Comparison of ENCODE assay signal across 1 cellular context in the genomic region with DNA sequence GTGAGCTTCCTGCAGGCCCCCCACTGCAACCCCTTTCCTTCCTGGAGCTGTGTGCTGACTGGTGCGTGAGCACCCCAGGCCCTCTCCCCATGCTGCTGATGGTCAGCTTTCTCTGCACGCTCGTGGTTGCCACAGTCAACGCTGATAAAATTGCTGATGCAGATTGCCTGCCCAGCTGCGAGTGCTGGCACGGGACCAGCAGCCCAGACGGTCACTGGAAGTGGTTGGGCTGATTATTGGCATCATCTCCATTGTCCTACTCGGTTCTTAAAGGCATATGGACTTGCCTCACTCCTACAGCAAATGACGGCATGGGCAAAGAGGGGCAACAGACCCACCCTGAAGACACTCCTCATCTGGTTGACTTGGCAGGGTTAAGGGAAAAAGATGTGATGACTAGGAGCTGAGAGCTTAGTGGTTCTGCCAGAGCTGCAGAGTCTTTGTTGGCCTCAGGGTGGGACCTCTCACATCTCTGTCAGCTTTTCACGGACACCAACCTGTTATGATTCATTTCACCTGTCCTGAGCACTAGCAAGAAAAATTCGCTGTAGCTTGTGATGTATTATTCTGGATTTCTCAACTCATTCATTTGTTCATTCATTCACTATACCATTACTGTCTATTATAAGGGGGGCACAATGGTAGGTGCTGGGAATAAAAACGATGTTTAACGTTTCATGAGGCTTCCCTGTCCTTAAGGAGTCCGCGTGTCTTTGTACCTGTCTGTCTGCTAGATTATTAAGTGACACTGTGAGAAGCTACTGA.
TF ChIP-seq lines count a peak whose summit lies in the region.

No MANE protein-coding gene starts in this region.

TF ChIP-seq in SK-N-SH, 30 proteins besides CTCF, POLR2A, EP300 and RAD21 (continued from another document):
- TF ChIP-seq TAF1 (IDR thresholded peaks at IDR 0.05; ENCODE audit: borderline replicate concordance, low read depth, low read length) (no peak), RXRA (IDR thresholded peaks at IDR 0.05; ENCODE audit: borderline replicate concordance, low read depth) (no peak), EZH2phosphoT487 (IDR thresholded peaks at IDR 0.05; ENCODE audit: borderline replicate concordance, low read depth) (no peak), FOXM1 (IDR thresholded peaks at IDR 0.05; ENCODE audit: low read depth) (no peak), SIN3A (IDR thresholded peaks at IDR 0.05; ENCODE audit: borderline replicate concordance, low read depth, low read length) (0 out of 2 replicates have a peak, but pooled peaks have one; percentile 70), FOXJ3 (CRISPR knock-in tag; IDR thresholded peaks at IDR 0.05) (peak; percentile 55; the same call in 1 of the 2 replicates), TEAD4 (IDR thresholded peaks at IDR 0.05; ENCODE audit: borderline replicate concordance, insufficient read depth) (no peak; the same call in 1 of the 2 replicates), NFIC (IDR thresholded peaks at IDR 0.05; ENCODE audit: borderline replicate concordance) (peak; percentile 99), RFX5 (IDR thresholded peaks at IDR 0.05; ENCODE audit: low read length) (no peak), FOSL2 (IDR thresholded peaks at IDR 0.05; ENCODE audit: borderline replicate concordance, low read depth) (peak; percentile 29; the same call in 1 of the 2 replicates), ELF1 (IDR thresholded peaks at IDR 0.05) (no peak), POLR2AphosphoS5 (IDR thresholded peaks at IDR 0.05; ENCODE audit: low read depth, low read length) (peak; percentile 38; the same call in 1 of the 2 replicates), GATA2 (CRISPR knock-in tag; IDR thresholded peaks at IDR 0.05) (peak; percentile 90), TCF12 (IDR thresholded peaks at IDR 0.05) (peak; percentile 89)
- TF ChIP-seq, protein P1, sequence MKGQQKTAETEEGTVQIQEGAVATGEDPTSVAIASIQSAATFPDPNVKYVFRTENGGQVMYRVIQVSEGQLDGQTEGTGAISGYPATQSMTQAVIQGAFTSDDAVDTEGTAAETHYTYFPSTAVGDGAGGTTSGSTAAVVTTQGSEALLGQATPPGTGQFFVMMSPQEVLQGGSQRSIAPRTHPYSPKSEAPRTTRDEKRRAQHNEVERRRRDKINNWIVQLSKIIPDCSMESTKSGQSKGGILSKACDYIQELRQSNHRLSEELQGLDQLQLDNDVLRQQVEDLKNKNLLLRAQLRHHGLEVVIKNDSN (IDR thresholded peaks at IDR 0.05; ENCODE audit: borderline replicate concordance, low read depth): no peak
- TF ChIP-seq, protein P2, sequence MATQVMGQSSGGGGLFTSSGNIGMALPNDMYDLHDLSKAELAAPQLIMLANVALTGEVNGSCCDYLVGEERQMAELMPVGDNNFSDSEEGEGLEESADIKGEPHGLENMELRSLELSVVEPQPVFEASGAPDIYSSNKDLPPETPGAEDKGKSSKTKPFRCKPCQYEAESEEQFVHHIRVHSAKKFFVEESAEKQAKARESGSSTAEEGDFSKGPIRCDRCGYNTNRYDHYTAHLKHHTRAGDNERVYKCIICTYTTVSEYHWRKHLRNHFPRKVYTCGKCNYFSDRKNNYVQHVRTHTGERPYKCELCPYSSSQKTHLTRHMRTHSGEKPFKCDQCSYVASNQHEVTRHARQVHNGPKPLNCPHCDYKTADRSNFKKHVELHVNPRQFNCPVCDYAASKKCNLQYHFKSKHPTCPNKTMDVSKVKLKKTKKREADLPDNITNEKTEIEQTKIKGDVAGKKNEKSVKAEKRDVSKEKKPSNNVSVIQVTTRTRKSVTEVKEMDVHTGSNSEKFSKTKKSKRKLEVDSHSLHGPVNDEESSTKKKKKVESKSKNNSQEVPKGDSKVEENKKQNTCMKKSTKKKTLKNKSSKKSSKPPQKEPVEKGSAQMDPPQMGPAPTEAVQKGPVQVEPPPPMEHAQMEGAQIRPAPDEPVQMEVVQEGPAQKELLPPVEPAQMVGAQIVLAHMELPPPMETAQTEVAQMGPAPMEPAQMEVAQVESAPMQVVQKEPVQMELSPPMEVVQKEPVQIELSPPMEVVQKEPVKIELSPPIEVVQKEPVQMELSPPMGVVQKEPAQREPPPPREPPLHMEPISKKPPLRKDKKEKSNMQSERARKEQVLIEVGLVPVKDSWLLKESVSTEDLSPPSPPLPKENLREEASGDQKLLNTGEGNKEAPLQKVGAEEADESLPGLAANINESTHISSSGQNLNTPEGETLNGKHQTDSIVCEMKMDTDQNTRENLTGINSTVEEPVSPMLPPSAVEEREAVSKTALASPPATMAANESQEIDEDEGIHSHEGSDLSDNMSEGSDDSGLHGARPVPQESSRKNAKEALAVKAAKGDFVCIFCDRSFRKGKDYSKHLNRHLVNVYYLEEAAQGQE (IDR thresholded peaks at IDR 0.05; ENCODE audit: low read depth, low read length): no peak
- TF ChIP-seq, protein P3, sequence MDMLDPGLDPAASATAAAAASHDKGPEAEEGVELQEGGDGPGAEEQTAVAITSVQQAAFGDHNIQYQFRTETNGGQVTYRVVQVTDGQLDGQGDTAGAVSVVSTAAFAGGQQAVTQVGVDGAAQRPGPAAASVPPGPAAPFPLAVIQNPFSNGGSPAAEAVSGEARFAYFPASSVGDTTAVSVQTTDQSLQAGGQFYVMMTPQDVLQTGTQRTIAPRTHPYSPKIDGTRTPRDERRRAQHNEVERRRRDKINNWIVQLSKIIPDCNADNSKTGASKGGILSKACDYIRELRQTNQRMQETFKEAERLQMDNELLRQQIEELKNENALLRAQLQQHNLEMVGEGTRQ (IDR thresholded peaks at IDR 0.05; ENCODE audit: borderline replicate concordance, low read depth, low read length): no peak
- TF ChIP-seq, protein P4, sequence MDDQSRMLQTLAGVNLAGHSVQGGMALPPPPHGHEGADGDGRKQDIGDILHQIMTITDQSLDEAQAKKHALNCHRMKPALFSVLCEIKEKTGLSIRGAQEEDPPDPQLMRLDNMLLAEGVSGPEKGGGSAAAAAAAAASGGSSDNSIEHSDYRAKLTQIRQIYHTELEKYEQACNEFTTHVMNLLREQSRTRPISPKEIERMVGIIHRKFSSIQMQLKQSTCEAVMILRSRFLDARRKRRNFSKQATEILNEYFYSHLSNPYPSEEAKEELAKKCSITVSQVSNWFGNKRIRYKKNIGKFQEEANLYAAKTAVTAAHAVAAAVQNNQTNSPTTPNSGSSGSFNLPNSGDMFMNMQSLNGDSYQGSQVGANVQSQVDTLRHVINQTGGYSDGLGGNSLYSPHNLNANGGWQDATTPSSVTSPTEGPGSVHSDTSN (IDR thresholded peaks at IDR 0.05): peak; percentile 86
- TF ChIP-seq, protein P5, sequence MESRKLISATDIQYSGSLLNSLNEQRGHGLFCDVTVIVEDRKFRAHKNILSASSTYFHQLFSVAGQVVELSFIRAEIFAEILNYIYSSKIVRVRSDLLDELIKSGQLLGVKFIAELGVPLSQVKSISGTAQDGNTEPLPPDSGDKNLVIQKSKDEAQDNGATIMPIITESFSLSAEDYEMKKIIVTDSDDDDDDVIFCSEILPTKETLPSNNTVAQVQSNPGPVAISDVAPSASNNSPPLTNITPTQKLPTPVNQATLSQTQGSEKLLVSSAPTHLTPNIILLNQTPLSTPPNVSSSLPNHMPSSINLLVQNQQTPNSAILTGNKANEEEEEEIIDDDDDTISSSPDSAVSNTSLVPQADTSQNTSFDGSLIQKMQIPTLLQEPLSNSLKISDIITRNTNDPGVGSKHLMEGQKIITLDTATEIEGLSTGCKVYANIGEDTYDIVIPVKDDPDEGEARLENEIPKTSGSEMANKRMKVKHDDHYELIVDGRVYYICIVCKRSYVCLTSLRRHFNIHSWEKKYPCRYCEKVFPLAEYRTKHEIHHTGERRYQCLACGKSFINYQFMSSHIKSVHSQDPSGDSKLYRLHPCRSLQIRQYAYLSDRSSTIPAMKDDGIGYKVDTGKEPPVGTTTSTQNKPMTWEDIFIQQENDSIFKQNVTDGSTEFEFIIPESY (IDR thresholded peaks at IDR 0.05; ENCODE audit: borderline replicate concordance, low read depth): 0 out of 2 replicates have a peak, but pooled peaks have one; percentile 31
